In genomic region chr5:13218518-13218917, GRCh38 we compare ENCODE assay signal across 13 cellular contexts.
DNase-seq lines count a peak whose midpoint lies in the region; ATAC-seq and TF ChIP-seq lines count a peak whose summit lies in the region.
"Had no signal": no experiment of that assay in that cellular context is flagged by ENCODE, and none has a peak within 500 bp of the region (broad histone marks: within the 10 kb centered on the region; RNA-seq: fewer than 3 reads in every experiment).

No MANE protein-coding gene starts in this region.

- no peak overlapping the region for H3K27ac Mint-ChIP-seq in WTC11
- H3K27ac Mint-ChIP-seq: memory B cell had no signal

- H2AK5ac ChIP-seq in mesendoderm (ENCODE audit: low read length): no peak overlapping the region

- no peaks in the 10 kb centered on the region for H3K27me3 ChIP-seq in mesendoderm (ENCODE audit: insufficient read depth, low read length, poor library complexity)

- no peak overlapping the region for H4K5ac ChIP-seq in mesendoderm (ENCODE audit: low read length)

- no peak overlapping the region for H3K4me2 ChIP-seq in mesendoderm (ENCODE audit: low read length)

- DNase-seq in Kasumi-1 (lab: John Stamatoyannopoulos, UW) (peak; percentile 24 to 37), WTC11 (ENCODE audit: low spot score) (peak; percentile 24), mesendoderm (peak; percentile 65), hypothalamus (lab: John Stamatoyannopoulos, UW) (no peak), NCI-H2107 treated with DMSO at 0.1 percent for 48 hours (lab: John Stamatoyannopoulos, UW; ENCODE audit: unreplicated experiment) (no peak)
- no peak for DNase-seq in activated T-cell treated with anti-CD3 and anti-CD28 coated beads, Interleukin-2, amount 50 U/mL, for 1 hour
- DNase-seq: GF-D8, NCI-H2227 treated with DMSO at 0.1 percent for 48 hours, T-helper 9 cell had no signal

- H3K4me3 Mint-ChIP-seq in WTC11: no peak overlapping the region
- H3K4me3 Mint-ChIP-seq: memory B cell had no signal

- no peak overlapping the region for H4K8ac ChIP-seq in mesendoderm (ENCODE audit: low read depth, low read length)

- no peak overlapping the region for H2BK120ac ChIP-seq in mesendoderm (ENCODE audit: low read depth, low read length)

- no peak overlapping the region for H3K4ac ChIP-seq in mesendoderm (ENCODE audit: low read depth, low read length)

- H3K56ac ChIP-seq in mesendoderm (ENCODE audit: low read length): no peak overlapping the region

- H3K36me3 Mint-ChIP-seq in WTC11: no peaks in the 10 kb centered on the region
- H3K36me3 Mint-ChIP-seq: memory B cell had no signal

- no peak overlapping the region for H2BK5ac ChIP-seq in mesendoderm (ENCODE audit: low read length)

- no peak overlapping the region for H3K27ac ChIP-seq in mesendoderm (ENCODE audit: low read depth, low read length)

- no peak overlapping the region for H3K9ac ChIP-seq in mesendoderm (ENCODE audit: low read length)

- ATAC-seq in WTC11 (peak; percentile 99), HG03378 (IDR thresholded peaks at IDR 0.05; ENCODE audit: unreplicated experiment) (no peak)
- ATAC-seq: sciatic nerve had no signal

- H3K79me2 ChIP-seq in mesendoderm (ENCODE audit: control insufficient read depth, insufficient read depth, low read length): no peaks in the 10 kb centered on the region

- POLR2A ChIA-PET in WTC11 (lab: Charles Lee): no interaction called here

- no peak overlapping the region for H3K4me3 ChIP-seq in mesendoderm (ENCODE audit: low read length)

- H3K36me3 ChIP-seq in mesendoderm (ENCODE audit: control insufficient read depth, insufficient read depth, low read length): no peaks in the 10 kb centered on the region

- H3K18ac ChIP-seq in mesendoderm (ENCODE audit: low read length): no peak overlapping the region

- TF ChIP-seq CTCF in GM12872 (IDR thresholded peaks at IDR 0.05; ENCODE audit: insufficient read depth, low read depth, low read length) (0 out of 3 replicates have a peak, but pooled peaks have one; percentile 29), WTC11 (IDR thresholded peaks at IDR 0.05) (peak; percentile 17; the same call in 1 of the 2 replicates)

- H3K4me1 Mint-ChIP-seq in WTC11: no peaks in the 10 kb centered on the region
- H3K4me1 Mint-ChIP-seq: memory B cell had no signal

- no peaks in the 10 kb centered on the region for H3K4me1 ChIP-seq in mesendoderm (ENCODE audit: control insufficient read depth, low read depth, low read length)

- no peaks in the 10 kb centered on the region for H3K9me3 Mint-ChIP-seq in WTC11
- H3K9me3 Mint-ChIP-seq: memory B cell had no signal

- WGBS in mesendoderm (ENCODE audit: extremely low coverage, insufficient coverage, low lambda C conversion rate): no CpG with 5 or more reads among the region's 2 CpGs

- CTCF ChIA-PET in WTC11 (lab: Charles Lee): interaction anchor here (0.7 kb wide), 1 partner anchor 260 kb away, joined by 3 read pairs; no protein-coding TSS in a partner anchor

- no peaks in the 10 kb centered on the region for H3K79me1 ChIP-seq in mesendoderm (ENCODE audit: low read length)

- H2BK15ac ChIP-seq in mesendoderm (replicated peaks; ENCODE audit: low read depth): no peak overlapping the region

- no peak overlapping the region for H3K23ac ChIP-seq in mesendoderm (ENCODE audit: low read length)

- no peaks in the 10 kb centered on the region; the same call in 1 of the 2 replicates for H3K27me3 Mint-ChIP-seq in WTC11 (ENCODE audit: low read depth)
- H3K27me3 Mint-ChIP-seq: memory B cell had no signal

TF ChIP-seq in WTC11, 78 proteins besides CTCF, POLR2A, EP300 and RAD21 (continues in another document):
- no peak for TF ChIP-seq AFF4 (CRISPR knock-in tag; IDR thresholded peaks at IDR 0.05; ENCODE audit: borderline replicate concordance)
- no peak for TF ChIP-seq ARID4B (CRISPR knock-in tag; IDR thresholded peaks at IDR 0.05; ENCODE audit: borderline replicate concordance)
- TF ChIP-seq HMGA2 (CRISPR knock-in tag; IDR thresholded peaks at IDR 0.05): no peak
- no peak for TF ChIP-seq GTF2I (CRISPR knock-in tag; conservative IDR thresholded peaks at IDR 0.05)
- TF ChIP-seq NR3C1 (CRISPR knock-in tag; conservative IDR thresholded peaks at IDR 0.05; ENCODE audit: low read depth): no peak
- no peak for TF ChIP-seq HMGXB4 (CRISPR knock-in tag; IDR thresholded peaks at IDR 0.05)
- TF ChIP-seq SMAD3 (CRISPR knock-in tag; IDR thresholded peaks at IDR 0.05; ENCODE audit: borderline replicate concordance): no peak

Comparison
In these comparisons a context has a peak if more than half of its experiments do, and no peak if none do; other contexts are left out.
1. DNase-seq: peak in Kasumi-1 (2 of 2), WTC11 (single experiment) and mesendoderm (single experiment); none in hypothalamus (0 of 51), activated T-cell treated with anti-CD3 and anti-CD28 coated beads, Interleukin-2, amount 50 U/mL, for 1 hour (single experiment) and NCI-H2107 treated with DMSO at 0.1 percent for 48 hours (single experiment).